ENCODE assay signal across 17 cellular contexts in genomic region chr11:111814567-111814966, GRCh38. TPM values are rescaled to one million over a fixed set of nuclear protein-coding genes. Genes with fewer than 3 reads are reported as not detected.
DNase-seq lines count a peak whose midpoint lies in the region; ATAC-seq and TF ChIP-seq lines count a peak whose summit lies in the region.
"Had no signal": no experiment of that assay in that cellular context is flagged by ENCODE, and none has a peak within 500 bp of the region (broad histone marks: within the 10 kb centered on the region; RNA-seq: fewer than 3 reads in every experiment).

No MANE protein-coding gene starts in this region.

- peaks cover 9% of the 10 kb centered on the region for H3K79me1 ChIP-seq in mesenchymal stem cell (replicated peaks; ENCODE audit: low read length, poor library complexity, severe bottlenecking)

- no peak for TF ChIP-seq CTCF in MCF 10A (IDR thresholded peaks at IDR 0.05; ENCODE audit: unreplicated experiment)
- no peak for TF ChIP-seq CTCF in breast epithelium (IDR thresholded peaks at IDR 0.05)
- no peak for TF ChIP-seq CTCF in choroid plexus epithelial cell (conservative IDR thresholded peaks at IDR 0.05; ENCODE audit: low read depth, low read length)
- no peak for TF ChIP-seq CTCF in tibial artery (IDR thresholded peaks at IDR 0.05)
- no peak for TF ChIP-seq CTCF in vagina (IDR thresholded peaks at IDR 0.05)

- no peak overlapping the region for H2BK15ac ChIP-seq in mesenchymal stem cell (ENCODE audit: low read depth, poor library complexity, severe bottlenecking)

- peak overlapping the region; percentile 28 for H3K27ac Mint-ChIP-seq in MCF 10A (ENCODE audit: low read depth, unreplicated experiment)
- H3K27ac Mint-ChIP-seq: activated CD8-positive, alpha-beta memory T cell treated with anti-CD3 and anti-CD28 coated beads, Interleukin-2, amount 10 ng/mL, durations not matched to agents 7 days and 5 days had no signal

- no TSS peak for BruUV-seq in MCF 10A (replicated peaks; lab: Mats Ljungman, UMichigan)

- H3K4me2 ChIP-seq in mesenchymal stem cell (ENCODE audit: low read length, poor library complexity, severe bottlenecking): no peak overlapping the region
- H3K4me2 ChIP-seq: KMS-11 had no signal

- no peak overlapping the region for H3K4me3 Mint-ChIP-seq in MCF 10A (ENCODE audit: unreplicated experiment)
- H3K4me3 Mint-ChIP-seq: activated CD8-positive, alpha-beta memory T cell treated with anti-CD3 and anti-CD28 coated beads, Interleukin-2, amount 10 ng/mL, durations not matched to agents 7 days and 5 days had no signal

- TF ChIP-seq POLR2A in breast epithelium (IDR thresholded peaks at IDR 0.05) (no peak), vagina (IDR thresholded peaks at IDR 0.05) (no peak)

- no peak overlapping the region for H3K9ac ChIP-seq in mesenchymal stem cell (ENCODE audit: low read length)
- H3K9ac ChIP-seq: KMS-11 had no signal

- H3K4me1 Mint-ChIP-seq in MCF 10A (ENCODE audit: insufficient read depth, unreplicated experiment): no peaks in the 10 kb centered on the region
- H3K4me1 Mint-ChIP-seq: activated CD8-positive, alpha-beta memory T cell treated with anti-CD3 and anti-CD28 coated beads, Interleukin-2, amount 10 ng/mL, durations not matched to agents 7 days and 5 days had no signal

- ATAC-seq in HG03139 (IDR thresholded peaks at IDR 0.05; ENCODE audit: unreplicated experiment): no peak
- ATAC-seq: activated CD8-positive, alpha-beta memory T cell treated with anti-CD3 and anti-CD28 coated beads, Interleukin-2, amount 10 ng/mL, durations not matched to agents 7 days and 5 days; SK-N-SH treated with all-trans-retinoic acid at 6 μM for 48 hours had no signal

- no peaks in the 10 kb centered on the region for H3K9me3 ChIP-seq in breast epithelium
- H3K9me3 ChIP-seq in mesenchymal stem cell (ENCODE audit: control insufficient read depth, low read length): no peaks in the 10 kb centered on the region
- H3K9me3 ChIP-seq in tibial artery: no peaks in the 10 kb centered on the region
- H3K9me3 ChIP-seq in vagina: no peaks in the 10 kb centered on the region
- H3K9me3 ChIP-seq: colonic mucosa, esophagus squamous epithelium, testis had no signal

- H3K27me3 Mint-ChIP-seq in MCF 10A (ENCODE audit: insufficient read depth, unreplicated experiment): no peaks in the 10 kb centered on the region
- H3K27me3 Mint-ChIP-seq: activated CD8-positive, alpha-beta memory T cell treated with anti-CD3 and anti-CD28 coated beads, Interleukin-2, amount 10 ng/mL, durations not matched to agents 7 days and 5 days had no signal

- H3K4me1 ChIP-seq in breast epithelium: peaks cover 0 to under 1% of the 10 kb centered on the region in 2 donors
- H3K4me1 ChIP-seq in mesenchymal stem cell (ENCODE audit: control insufficient read depth, insufficient read depth, low read depth, low read length): no peaks in the 10 kb centered on the region
- H3K4me1 ChIP-seq in tibial artery: peaks cover 0 to 23% (median 4%) of the 10 kb centered on the region in 4 donors
- H3K4me1 ChIP-seq in vagina: peaks cover under 1% of the 10 kb centered on the region
- H3K4me1 ChIP-seq: colonic mucosa, testis had no signal

- H3K36me3 ChIP-seq in breast epithelium: no peaks in the 10 kb centered on the region
- peaks cover 2% of the 10 kb centered on the region in 2 experiments for H3K36me3 ChIP-seq in mesenchymal stem cell (ENCODE audit: control insufficient read depth in 1 of 2, insufficient read depth in 2 of 2, low read depth in 1 of 2, low read length in 2 of 2)
- H3K36me3 ChIP-seq in tibial artery: peaks cover under 1 to 12% (median 3%) of the 10 kb centered on the region in 3 donors
- H3K36me3 ChIP-seq in vagina: peaks cover 0 to under 1% of the 10 kb centered on the region in 2 donors
- H3K36me3 ChIP-seq: colonic mucosa had no signal

- H4K8ac ChIP-seq in mesenchymal stem cell (ENCODE audit: low read length): no peak overlapping the region

- H3K27me3 ChIP-seq in breast epithelium (no peaks in the 10 kb centered on the region), mesenchymal stem cell (ENCODE audit: control insufficient read depth in 1 of 2, insufficient read depth in 1 of 2, low read length in 2 of 2) (no peaks in the 10 kb centered on the region), tibial artery (no peaks in the 10 kb centered on the region), vagina (no peaks in the 10 kb centered on the region)
- H3K27me3 ChIP-seq: colonic mucosa, esophagus squamous epithelium, testis had no signal

- no peak overlapping the region for H3K4me3 ChIP-seq in breast epithelium
- no peak overlapping the region for H3K4me3 ChIP-seq in choroid plexus epithelial cell (ENCODE audit: low read depth, low read length)
- H3K4me3 ChIP-seq in mesenchymal stem cell (ENCODE audit: insufficient read depth in 1 of 2, low read depth in 1 of 2, low read length in 2 of 2): no peak overlapping the region
- no peak overlapping the region for H3K4me3 ChIP-seq in tibial artery
- no peak overlapping the region for H3K4me3 ChIP-seq in vagina
- H3K4me3 ChIP-seq: colonic mucosa, esophagus squamous epithelium, testis had no signal

- H2AK5ac ChIP-seq in mesenchymal stem cell (ENCODE audit: low read length, severe bottlenecking): no peak overlapping the region

- H3K9me3 Mint-ChIP-seq in MCF 10A (ENCODE audit: unreplicated experiment): no peaks in the 10 kb centered on the region

- H2BK5ac ChIP-seq in mesenchymal stem cell (ENCODE audit: low read depth, low read length, poor library complexity, severe bottlenecking): no peak overlapping the region

- peaks cover 36% of the 10 kb centered on the region for H3K36me3 Mint-ChIP-seq in MCF 10A (ENCODE audit: insufficient read depth, unreplicated experiment)

- no peak overlapping the region for H3K18ac ChIP-seq in mesenchymal stem cell (ENCODE audit: low read depth in 1 of 2, low read length in 2 of 2)

- 82% methylated on average over 2 of the region's 2 CpGs for WGBS in mesenchymal stem cell

- H2BK12ac ChIP-seq in mesenchymal stem cell (ENCODE audit: low read length in 2 of 2): no peak overlapping the region

- POLR2A ChIA-PET in MCF 10A (lab: Yijun Ruan, JAX): interaction anchor here (0.6 kb wide), 1 partner anchor 8 kb away, joined by 3 read pairs; no protein-coding TSS in a partner anchor

- H3K4ac ChIP-seq in mesenchymal stem cell (ENCODE audit: low read depth in 1 of 2, low read length in 2 of 2): no peak overlapping the region

- CTCF ChIA-PET in MCF 10A (lab: Yijun Ruan, JAX): interaction anchor here (0.6 kb wide), 1 partner anchor 247 kb away, joined by 5 read pairs; no protein-coding TSS in a partner anchor

- intact Hi-C loops in MCF 10A (cut with micrococcal nuclease): no loop called here
- intact Hi-C loops in breast epithelium (cut with DNase I; ENCODE audit: low total_unique reads): no loop called here
- intact Hi-C loops in tibial artery (cut with DNase I; ENCODE audit: low total_unique reads): no loop called here
- intact Hi-C loops in vagina (cut with DNase I): no loop called here

- no peak overlapping the region for H3K14ac ChIP-seq in mesenchymal stem cell (ENCODE audit: low read length in 2 of 2)

- H3K23ac ChIP-seq in mesenchymal stem cell (ENCODE audit: low read length in 2 of 2): no peak overlapping the region

- no peak for DNase-seq in MCF 10A (ENCODE audit: unreplicated experiment)
- no peak for DNase-seq in breast epithelium (ENCODE audit: low spot score in 2 of 2)
- peak; percentile 97 for DNase-seq in choroid plexus epithelial cell (ENCODE audit: low read depth)
- peak; percentile 52 for DNase-seq in mesenchymal stem cell
- no peak for DNase-seq in tibial artery
- no peak for DNase-seq in vagina (ENCODE audit: extremely low spot score in 2 of 2)
- no peak for DNase-seq in stimulated activated CD4-positive, alpha-beta T cell treated with anti-CD3 and anti-CD28 coated beads, Interleukin-15, amount 100 ng/mL, for 24 hours
- DNase-seq: activated CD8-positive, alpha-beta memory T cell treated with anti-CD3 and anti-CD28 coated beads, Interleukin-2, amount 10 ng/mL, durations not matched to agents 7 days and 5 days; activated naive CD4-positive, alpha-beta T cell treated with anti-CD3 and anti-CD28 coated beads, Interleukin-2, amount 50 U/mL, for 16 hours; colonic mucosa; esophagus squamous epithelium; NCI-H2029 treated with DMSO at 0.1 percent for 48 hours; testis; WERI-Rb-1 had no signal

- H2BK120ac ChIP-seq in mesenchymal stem cell (ENCODE audit: low read depth, low read length): no peak overlapping the region

- H2AFZ ChIP-seq in mesenchymal stem cell (ENCODE audit: low read depth, low read length): no peak overlapping the region

- H4K91ac ChIP-seq in mesenchymal stem cell (ENCODE audit: low read length): no peak overlapping the region

- H3K27ac ChIP-seq in breast epithelium: no peak overlapping the region
- no peak overlapping the region for H3K27ac ChIP-seq in mesenchymal stem cell (ENCODE audit: low read length, poor library complexity, severe bottlenecking)
- H3K27ac ChIP-seq in tibial artery: peak overlapping the region; percentile 51 to 57
- H3K27ac ChIP-seq in vagina: no peak overlapping the region
- H3K27ac ChIP-seq: colonic mucosa, KMS-11, testis, WERI-Rb-1 had no signal

RNA-seq across cellular contexts. Expression of gene PPP2R1B, which starts 48.4 kb away (rescaled TPM):
- total RNA-seq in MCF 10A (2022) (27.3 and 35.7 TPM in 2 replicates), breast epithelium (10 to 100 TPM; 32.0 to 35.3 (median 34.7) TPM), vagina (35.6 TPM)
- 14.9 TPM for polyA plus RNA-seq in mesenchymal stem cell (2013, experiment 1 of 2)
- polyA plus RNA-seq in mesenchymal stem cell (2013, experiment 2 of 2): 14.7 TPM

RNA-seq across cellular contexts. Expression of gene ALG9, which starts 56.8 kb away (rescaled TPM):
- total RNA-seq in MCF 10A (2022) (28.8 and 31.2 TPM in 2 replicates), breast epithelium (10 to 100 TPM; 31.8 to 46.2 (median 43.9) TPM), vagina (31.7 TPM)
- 42.4 TPM for polyA plus RNA-seq in mesenchymal stem cell (2013, experiment 1 of 2)
- polyA plus RNA-seq in mesenchymal stem cell (2013, experiment 2 of 2): 43.8 TPM

Comparison
In these comparisons a context has a peak if more than half of its experiments do, and no peak if none do; other contexts are left out.
1. DNase-seq: peak in choroid plexus epithelial cell (single experiment) and mesenchymal stem cell (single experiment); none in MCF 10A (single experiment), breast epithelium (0 of 2), tibial artery (0 of 2), vagina (0 of 2) and stimulated activated CD4-positive, alpha-beta T cell treated with anti-CD3 and anti-CD28 coated beads, Interleukin-15, amount 100 ng/mL, for 24 hours (single experiment).
2. H3K27ac ChIP-seq: peak in tibial artery (2 of 2); none in breast epithelium (0 of 2), mesenchymal stem cell (single experiment) and vagina (single experiment).